ENCODE assay signal across 13 cellular contexts in the genomic region with DNA sequence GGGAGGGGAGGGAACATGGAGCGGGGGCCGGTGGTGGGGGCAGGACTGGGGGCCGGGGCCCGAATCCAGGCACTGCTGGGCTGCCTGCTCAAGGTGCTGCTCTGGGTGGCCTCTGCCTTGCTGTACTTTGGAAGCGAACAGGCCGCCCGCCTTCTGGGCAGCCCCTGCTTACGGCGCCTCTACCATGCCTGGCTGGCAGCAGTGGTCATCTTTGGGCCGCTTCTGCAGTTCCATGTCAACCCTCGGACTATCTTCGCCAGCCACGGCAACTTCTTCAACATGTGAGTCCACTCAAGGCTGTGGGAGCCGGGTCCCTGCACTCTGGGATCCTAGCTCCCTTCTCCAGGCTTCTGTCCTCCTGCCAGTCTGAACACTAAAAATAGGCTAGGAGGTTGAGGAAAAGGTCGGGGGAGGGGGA. TPM values are rescaled to one million over a fixed set of nuclear protein-coding genes. Genes with fewer than 3 reads are reported as not detected.
A peak's percentile ranks its signal among the peaks of the same experiment; 100 is the strongest.
DNase-seq lines count a peak whose midpoint lies in the region; ATAC-seq and TF ChIP-seq lines count a peak whose summit lies in the region.
"Had no signal": no experiment of that assay in that cellular context is flagged by ENCODE, and none has a peak within 500 bp of the region (broad histone marks: within the 10 kb centered on the region; RNA-seq: fewer than 3 reads in every experiment).

No MANE protein-coding gene starts in this region.

- no peaks in the 10 kb centered on the region for H3K9me2 ChIP-seq in PC-9 (ENCODE audit: insufficient read depth)

- H3F3A ChIP-seq in PC-9 (ENCODE audit: insufficient read depth, low read depth), result peaks cover 7% of the 10 kb centered on the region; the same call in 1 of the 2 replicates

- intact Hi-C loops in CD4-positive, alpha-beta T cell (cut with DNase I, micrococcal nuclease), result no loop called here
- intact Hi-C loops in activated CD8-positive, alpha-beta T cell treated with anti-CD3 and anti-CD28 coated beads for 36 hours (cut with micrococcal nuclease), result no loop called here
- intact Hi-C loops in PC-9 (cut with micrococcal nuclease; ENCODE audit: unreplicated experiment), result no loop called here

- H3K27me3 ChIP-seq in CD4-positive, alpha-beta T cell (ENCODE audit: control insufficient read depth, insufficient read depth, low read length), result no peaks in the 10 kb centered on the region
- H3K27me3 ChIP-seq in right atrium auricular region, result no peaks in the 10 kb centered on the region
- no peaks in the 10 kb centered on the region for H3K27me3 ChIP-seq in parathyroid adenoma (ENCODE audit: control insufficient read depth, insufficient read depth, low read length)
- no peaks in the 10 kb centered on the region for H3K27me3 ChIP-seq in PC-9 (ENCODE audit: insufficient read depth, low read depth)

- no peak overlapping the region for H3K4me3 Mint-ChIP-seq in CD4-positive, alpha-beta T cell
- no peak overlapping the region for H3K4me3 Mint-ChIP-seq in activated CD8-positive, alpha-beta T cell treated with anti-CD3 and anti-CD28 coated beads for 36 hours

- H3K9ac ChIP-seq in parathyroid adenoma, result no peak overlapping the region

- H3K36me3 Mint-ChIP-seq in CD4-positive, alpha-beta T cell (ENCODE audit: low read depth), result peaks cover 8% of the 10 kb centered on the region
- peaks cover 2% of the 10 kb centered on the region for H3K36me3 Mint-ChIP-seq in activated CD8-positive, alpha-beta T cell treated with anti-CD3 and anti-CD28 coated beads for 36 hours (ENCODE audit: low read depth)

- no peak overlapping the region for H3K27ac ChIP-seq in CD4-positive, alpha-beta T cell (ENCODE audit: low read depth, low read length)
- H3K27ac ChIP-seq in right atrium auricular region (peak overlapping the region; percentile 86 to 94), parathyroid adenoma (peak overlapping the region; percentile 11), PC-9 (no peak overlapping the region)

- no TSS peak for BruUV-seq in PC-9 (replicated peaks; lab: Mats Ljungman, UMichigan)

- H3K4me3 ChIP-seq in right atrium auricular region (peak overlapping the region; percentile 39), parathyroid adenoma (ENCODE audit: low read depth, low read length) (no peak overlapping the region), PC-9 (no peak overlapping the region)
- H3K4me3 ChIP-seq: mucosa of descending colon had no signal

- H3K9me3 Mint-ChIP-seq in CD4-positive, alpha-beta T cell, result no peaks in the 10 kb centered on the region
- no peaks in the 10 kb centered on the region for H3K9me3 Mint-ChIP-seq in activated CD8-positive, alpha-beta T cell treated with anti-CD3 and anti-CD28 coated beads for 36 hours

- H3K79me2 ChIP-seq in parathyroid adenoma (no peaks in the 10 kb centered on the region), PC-9 (ENCODE audit: low read depth) (0 out of 2 replicates have a peak, but pooled peaks cover under 1% of the 10 kb centered on the region)

- CTCF ChIA-PET in CD4-positive, alpha-beta T cell (lab: Charles Lee), result interaction anchor here (1.5 kb wide), 1 partner anchor 30 kb away, joined by 5 read pairs; a partner anchor contains a TSS
- CTCF ChIA-PET in activated CD8-positive, alpha-beta T cell treated with anti-CD3 and anti-CD28 coated beads for 36 hours (lab: Charles Lee), result interaction anchor here (1.7 to 5.3 kb wide), 4 partner anchors 10 to 29 kb away, joined by 5 to 29 read pairs (median 13); a partner anchor contains a TSS
- CTCF ChIA-PET in PC-9 (lab: Charles Lee), result no interaction called here

- ATAC-seq in CD4-positive, alpha-beta T cell (ENCODE audit: poor library complexity), result no peak
- no peak for ATAC-seq in activated CD8-positive, alpha-beta T cell treated with anti-CD3 and anti-CD28 coated beads for 36 hours
- ATAC-seq: mucosa of descending colon had no signal

- TF ChIP-seq CTCF in CD4-positive, alpha-beta T cell (IDR thresholded peaks at IDR 0.05), result no peak
- TF ChIP-seq CTCF in activated CD8-positive, alpha-beta T cell treated with anti-CD3 and anti-CD28 coated beads for 36 hours (IDR thresholded peaks at IDR 0.05), result no peak
- TF ChIP-seq CTCF in right atrium auricular region (IDR thresholded peaks at IDR 0.05), result no peak
- no peak for TF ChIP-seq CTCF in parathyroid adenoma (IDR thresholded peaks at IDR 0.05)
- no peak for TF ChIP-seq CTCF in PC-9 (conservative IDR thresholded peaks at IDR 0.05)

- peaks cover 0 to 38% of the 10 kb centered on the region in 2 donors for H3K4me1 ChIP-seq in right atrium auricular region
- no peaks in the 10 kb centered on the region for H3K4me1 ChIP-seq in parathyroid adenoma
- peaks cover 6% of the 10 kb centered on the region; the same call in 1 of the 2 replicates for H3K4me1 ChIP-seq in PC-9 (replicated peaks; ENCODE audit: insufficient read depth)

- H2AFZ ChIP-seq in parathyroid adenoma, result no peak overlapping the region
- H2AFZ ChIP-seq in PC-9, result no peak overlapping the region

- no peak overlapping the region for H3K4me2 ChIP-seq in parathyroid adenoma (ENCODE audit: low read length)
- no peak overlapping the region for H3K4me2 ChIP-seq in PC-9

- no peaks in the 10 kb centered on the region for H4K20me1 ChIP-seq in PC-9 (ENCODE audit: insufficient read depth)

- H3K36me3 ChIP-seq in right atrium auricular region (no peaks in the 10 kb centered on the region), parathyroid adenoma (ENCODE audit: control insufficient read depth, insufficient read depth, low read length) (no peaks in the 10 kb centered on the region), PC-9 (ENCODE audit: low read depth) (no peaks in the 10 kb centered on the region)

- H3K9me3 ChIP-seq in CD4-positive, alpha-beta T cell (ENCODE audit: control insufficient read depth, low read length), result no peaks in the 10 kb centered on the region
- H3K9me3 ChIP-seq in right atrium auricular region (no peaks in the 10 kb centered on the region), parathyroid adenoma (ENCODE audit: control insufficient read depth, low read length) (no peaks in the 10 kb centered on the region), PC-9 (ENCODE audit: insufficient read depth, low read depth) (no peaks in the 10 kb centered on the region)
- H3K9me3 ChIP-seq: mucosa of descending colon had no signal

- H3K27ac Mint-ChIP-seq in CD4-positive, alpha-beta T cell, result peak overlapping the region; percentile 91
- peak overlapping the region; percentile 91 for H3K27ac Mint-ChIP-seq in activated CD8-positive, alpha-beta T cell treated with anti-CD3 and anti-CD28 coated beads for 36 hours

- peaks cover 35% of the 10 kb centered on the region for H3K4me1 Mint-ChIP-seq in CD4-positive, alpha-beta T cell (ENCODE audit: low read depth)
- peaks cover 25% of the 10 kb centered on the region for H3K4me1 Mint-ChIP-seq in activated CD8-positive, alpha-beta T cell treated with anti-CD3 and anti-CD28 coated beads for 36 hours (ENCODE audit: low read depth)

- no peak for DNase-seq in CD4-positive, alpha-beta T cell
- DNase-seq in activated CD8-positive, alpha-beta T cell treated with anti-CD3 and anti-CD28 coated beads for 36 hours, result no peak
- DNase-seq in right atrium auricular region (ENCODE audit: low spot score) (no peak), PC-9 (no peak), NCI-H2227 (lab: John Stamatoyannopoulos, UW; ENCODE audit: unreplicated experiment) (no peak), middle frontal gyrus (ENCODE audit: extremely low spot score, low spot score) (no peak)
- DNase-seq: DMS 273 treated with DMSO at 0.1 percent for 48 hours, foreskin fibroblast, KG1, SIG-M5, trophoblast cell had no signal

- POLR2A ChIA-PET in CD4-positive, alpha-beta T cell (lab: Charles Lee), result interaction anchor here (0.9 to 11.7 kb wide), 6 partner anchors 10 to 64 kb away, joined by 3 to 296 read pairs (median 14); a partner anchor contains a TSS
- POLR2A ChIA-PET in activated CD8-positive, alpha-beta T cell treated with anti-CD3 and anti-CD28 coated beads for 36 hours (lab: Charles Lee), result interaction anchor here (1.3 to 2.4 kb wide), 5 partner anchors 10 to 33 kb away, joined by 4 to 13 read pairs (median 5); a partner anchor contains a TSS
- POLR2A ChIA-PET in PC-9 (lab: Charles Lee; ENCODE audit: unreplicated experiment), result interaction anchor here (0.9 kb wide), 1 partner anchor 82 kb away, joined by 6 read pairs; no protein-coding TSS in a partner anchor

- no peaks in the 10 kb centered on the region for H3K27me3 Mint-ChIP-seq in CD4-positive, alpha-beta T cell
- no peaks in the 10 kb centered on the region for H3K27me3 Mint-ChIP-seq in activated CD8-positive, alpha-beta T cell treated with anti-CD3 and anti-CD28 coated beads for 36 hours

RNA-seq across cellular contexts. Expression of a gene that starts 1.1 kb away (rescaled TPM):
- total RNA-seq in CD4-positive, alpha-beta T cell, result 1 to 10 TPM; 1.5 to 1.7 TPM
- total RNA-seq in activated CD8-positive, alpha-beta T cell treated with anti-CD3 and anti-CD28 coated beads for 36 hours, result under 1 TPM; 0.56 to 0.69 TPM
- total RNA-seq in right atrium auricular region (100 to 1,000 TPM in 1 of 2 donors, 10 to 100 TPM in 1; 74.3 to 180 TPM), PC-9 (2021) (0.48 and 0.72 TPM in 2 replicates)

RNA-seq across cellular contexts. Expression of a gene that starts 4.4 kb away (rescaled TPM):
- total RNA-seq in CD4-positive, alpha-beta T cell, result 100 to 1,000 TPM; 166 to 171 TPM
- total RNA-seq in activated CD8-positive, alpha-beta T cell treated with anti-CD3 and anti-CD28 coated beads for 36 hours, result 100 to 1,000 TPM; 451 to 460 TPM
- total RNA-seq in right atrium auricular region (100 to 1,000 TPM in 1 of 2 donors, 10 to 100 TPM in 1; 72.9 to 112 TPM), PC-9 (2021) (172 and 174 TPM in 2 replicates)

RNA-seq across cellular contexts. Expression of a gene that starts 9.8 kb away (rescaled TPM):
- total RNA-seq in CD4-positive, alpha-beta T cell, result 10 to 100 TPM; 11.8 to 13.1 TPM
- 10 to 100 TPM; 39.0 to 39.9 TPM for total RNA-seq in activated CD8-positive, alpha-beta T cell treated with anti-CD3 and anti-CD28 coated beads for 36 hours
- total RNA-seq in right atrium auricular region (10 to 100 TPM in 1 of 2 donors, 1 to 10 TPM in 1; 9.9 to 16.8 TPM), PC-9 (2021) (27.4 and 37.1 TPM in 2 replicates)

RNA-seq across cellular contexts. Expression of a gene that starts 14.9 kb away (rescaled TPM):
- total RNA-seq in CD4-positive, alpha-beta T cell, result 10 to 100 TPM; 81.7 to 83.2 TPM
- 100 to 1,000 TPM; 440 TPM for total RNA-seq in activated CD8-positive, alpha-beta T cell treated with anti-CD3 and anti-CD28 coated beads for 36 hours
- total RNA-seq in right atrium auricular region (10 to 100 TPM; 23.1 to 40.6 TPM), PC-9 (2021) (96.0 and 153 TPM in 2 replicates)

RNA-seq across cellular contexts. Expression of a gene that starts 15.7 kb away (rescaled TPM):
- 10 to 100 TPM; 46.0 to 57.8 TPM for total RNA-seq in CD4-positive, alpha-beta T cell
- total RNA-seq in activated CD8-positive, alpha-beta T cell treated with anti-CD3 and anti-CD28 coated beads for 36 hours, result 10 to 100 TPM; 71.6 to 75.0 TPM
- 10 to 100 TPM; 24.1 to 47.5 TPM for total RNA-seq in right atrium auricular region
- 44.6 and 60.8 TPM in 2 replicates for total RNA-seq in PC-9 (2021)

Comparison
In these comparisons a context has a peak if more than half of its experiments do, and no peak if none do; other contexts are left out.
1. H3K27ac ChIP-seq: peak in right atrium auricular region (2 of 2) and parathyroid adenoma (single experiment); none in CD4-positive, alpha-beta T cell (single experiment) and PC-9 (single experiment).
2. H3K4me3 ChIP-seq: peak in right atrium auricular region (2 of 2); none in parathyroid adenoma (single experiment) and PC-9 (single experiment).
3. RNA of a gene that starts 1.1 kb away (total RNA-seq): 74.3 to 180 TPM in right atrium auricular region; 1.5 to 1.7 TPM in CD4-positive, alpha-beta T cell, 0.48 to 0.72 TPM in PC-9 and 0.56 to 0.69 TPM in activated CD8-positive, alpha-beta T cell treated with anti-CD3 and anti-CD28 coated beads for 36 hours; every median in the first group is over 10 times any median in the second.